ENCODE assay signal across 8 cellular contexts in the genomic region with DNA sequence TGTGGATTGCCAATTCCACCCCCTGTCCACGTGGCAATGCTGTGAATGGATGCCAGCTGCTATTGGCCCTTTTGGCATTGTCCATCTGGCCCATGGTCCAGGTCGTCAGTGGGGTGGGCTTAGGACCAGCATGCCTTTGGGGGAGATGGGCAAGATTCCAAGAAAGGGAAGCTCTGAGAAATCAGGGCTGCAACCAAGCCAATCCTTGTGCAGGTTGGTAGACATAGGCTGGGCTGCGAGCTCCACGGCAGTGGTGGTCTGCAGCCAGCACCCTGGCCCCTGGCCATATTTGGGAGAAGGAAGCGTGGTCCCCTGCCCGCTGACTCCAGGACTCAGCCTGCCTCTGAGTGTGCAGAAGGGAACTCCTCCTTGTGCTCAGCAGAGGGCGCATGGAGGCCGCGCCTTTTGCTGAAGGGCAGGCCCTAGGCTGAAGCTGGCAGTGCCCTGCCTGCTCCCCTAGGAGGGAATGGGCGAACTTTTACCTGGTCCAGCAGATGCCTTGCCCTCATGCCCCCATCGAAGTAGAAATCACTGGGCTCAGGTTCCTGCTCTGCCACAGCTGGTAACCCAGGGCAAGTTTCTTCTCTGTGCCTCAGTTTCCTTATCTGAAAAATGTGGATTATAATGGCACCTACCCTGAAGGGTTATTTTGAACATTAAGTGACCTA. TPM values are rescaled to one million over a fixed set of nuclear protein-coding genes. Genes with fewer than 3 reads are reported as not detected.
A peak's percentile ranks its signal among the peaks of the same experiment; 100 is the strongest.
DNase-seq lines count a peak whose midpoint lies in the region; TF ChIP-seq lines count a peak whose summit lies in the region.

No MANE protein-coding gene starts in this region.

- POLR2A ChIA-PET in SK-N-SH (lab: Yijun Ruan, JAX), result interaction anchor here (1.2 kb wide), 1 partner anchor 285 kb away, joined by 6 read pairs; no protein-coding TSS in a partner anchor

- intact Hi-C loops in adrenal gland (cut with DNase I), result loop anchor here (5.0 to 10.0 kb wide), 4 partner anchors 82 to 265 kb away; no protein-coding TSS in a partner anchor
- intact Hi-C loops in left ventricle myocardium inferior (cut with micrococcal nuclease), result loop anchor here (5.0 to 10.0 kb wide), 2 partner anchors 82 to 270 kb away; no protein-coding TSS in a partner anchor

- no peaks in the 10 kb centered on the region for H3F3A ChIP-seq in GM23248 (ENCODE audit: insufficient read depth)
- peaks cover 1% of the 10 kb centered on the region for H3F3A ChIP-seq in SK-N-SH (replicated peaks; ENCODE audit: insufficient read depth)

- H3K79me2 ChIP-seq in GM23248 (ENCODE audit: insufficient read depth) (no peaks in the 10 kb centered on the region), SK-N-SH (ENCODE audit: insufficient read depth) (no peaks in the 10 kb centered on the region)

- H3K9me3 ChIP-seq in GM23248 (ENCODE audit: low read depth), result no peaks in the 10 kb centered on the region
- no peaks in the 10 kb centered on the region for H3K9me3 ChIP-seq in SK-N-SH
- H3K9me3 ChIP-seq in adrenal gland (replicated peaks in 1 of 3), result no peaks in the 10 kb centered on the region
- no peaks in the 10 kb centered on the region for H3K9me3 ChIP-seq in left ventricle myocardium inferior (replicated peaks)

- TF ChIP-seq CTCF in GM10266 (IDR thresholded peaks at IDR 0.05; ENCODE audit: control insufficient read depth, insufficient read depth, low read depth, missing control alignments) (peak; percentile 92), LNCAP (IDR thresholded peaks at IDR 0.05) (peak; percentile 62), SK-N-SH (IDR thresholded peaks at IDR 0.05) (peak; percentile 71), adrenal gland (IDR thresholded peaks at IDR 0.05) (peak; percentile 53 to 86 (median 76)), left ventricle myocardium inferior (IDR thresholded peaks at IDR 0.05; ENCODE audit: borderline replicate concordance) (peak; percentile 81)

- CTCF ChIA-PET in SK-N-SH (lab: Yijun Ruan, JAX), result interaction anchor here (0.7 to 10.6 kb wide), 62 partner anchors 9 to 1105 kb away, joined by 3 to 173 read pairs (median 5); a partner anchor contains a TSS

- 0 out of 2 replicates have a peak, but pooled peaks cover 6% of the 10 kb centered on the region for H3K4me1 ChIP-seq in GM23248 (ENCODE audit: insufficient read depth)
- peaks cover 6 to 12% of the 10 kb centered on the region in 2 experiments; a peak in 2 of 4 replicates for H3K4me1 ChIP-seq in SK-N-SH (ENCODE audit: control insufficient read depth in 1 of 2, insufficient read depth in 2 of 2, low read depth in 1 of 2, low read length in 1 of 2)
- H3K4me1 ChIP-seq in adrenal gland (replicated peaks in 1 of 2), result peaks cover 11 to 14% of the 10 kb centered on the region in 2 donors
- H3K4me1 ChIP-seq in left ventricle myocardium inferior, result peaks cover 45% of the 10 kb centered on the region

- DNase-seq in GM10266 (ENCODE audit: extremely low spot score) (peak; percentile 78), GM23248 (peak; percentile 91), SK-N-SH (peak; percentile 77), adrenal gland (peak; percentile 73 to 84 (median 80)), left ventricle myocardium inferior (peak; percentile 64), retina (peak; percentile 59), GM19240 (ENCODE audit: insufficient read length, low spot score) (no peak)

- H3K9me2 ChIP-seq in GM23248 (ENCODE audit: insufficient read depth), result no peaks in the 10 kb centered on the region
- no peaks in the 10 kb centered on the region for H3K9me2 ChIP-seq in SK-N-SH

- H4K20me1 ChIP-seq in GM23248 (ENCODE audit: insufficient read depth), result no peaks in the 10 kb centered on the region
- H4K20me1 ChIP-seq in SK-N-SH (ENCODE audit: insufficient read depth), result peaks cover 6% of the 10 kb centered on the region; the same call in 1 of the 2 replicates

- H2AFZ ChIP-seq in GM23248, result no peak overlapping the region
- H2AFZ ChIP-seq in SK-N-SH (ENCODE audit: low read depth), result no peak overlapping the region

- no peak overlapping the region for H3K9ac ChIP-seq in GM23248
- no peak overlapping the region for H3K9ac ChIP-seq in SK-N-SH

- no peak for TF ChIP-seq POLR2A in adrenal gland (IDR thresholded peaks at IDR 0.05)

- H3K36me3 ChIP-seq in GM23248 (ENCODE audit: low read depth) (no peaks in the 10 kb centered on the region), SK-N-SH (replicated peaks in 1 of 2; ENCODE audit: control insufficient read depth in 1 of 2, insufficient read depth in 2 of 2, low read length in 1 of 2) (peaks cover 0 to 12% of the 10 kb centered on the region in 2 experiments), adrenal gland (replicated peaks in 1 of 2) (peaks cover 0 to 10% of the 10 kb centered on the region in 2 donors), left ventricle myocardium inferior (peaks cover 22% of the 10 kb centered on the region)

- H3K27ac ChIP-seq in GM23248, result no peak overlapping the region
- no peak overlapping the region for H3K27ac ChIP-seq in SK-N-SH (ENCODE audit: low read depth in 2 of 2, low read length in 1 of 2)
- H3K27ac ChIP-seq in adrenal gland, result no peak overlapping the region
- H3K27ac ChIP-seq in left ventricle myocardium inferior (replicated peaks), result no peak overlapping the region

- H3K4me3 ChIP-seq in GM23248 (no peak overlapping the region), SK-N-SH (ENCODE audit: low read depth in 2 of 2, low read length in 1 of 2) (no peak overlapping the region; a peak in 1 of 4 replicates), adrenal gland (no peak overlapping the region), left ventricle myocardium inferior (no peak overlapping the region)

- H3K4me2 ChIP-seq in GM23248 (ENCODE audit: unreplicated experiment) (no peak overlapping the region), SK-N-SH (no peak overlapping the region)

- peak; percentile 70 for TF ChIP-seq RAD21 in SK-N-SH (IDR thresholded peaks at IDR 0.05; ENCODE audit: low read length)

- TF ChIP-seq EP300 in SK-N-SH (IDR thresholded peaks at IDR 0.05; ENCODE audit: borderline replicate concordance in 1 of 2, low read depth in 1 of 2, low read length in 1 of 2), result no peak

- WGBS in GM23248 (ENCODE audit: low coverage in 1 of 2, low lambda C conversion rate in 2 of 2, missing lambda C conversion rate in 2 of 2), 2 experiments, result 4 to 5% methylated on average over 10 to 11 of the region's 11 CpGs
- WGBS in SK-N-SH (ENCODE audit: low lambda C conversion rate), result 16% methylated on average over 6 of the region's 11 CpGs
- WGBS in adrenal gland, 4 donors, result 8 to 16% (median 12%) methylated on average over 4 to 11 of the region's 11 CpGs

- in situ Hi-C loops in GM23248 (cut with MboI), result loop anchor here (10.0 kb wide), 1 partner anchor 292 kb away; no protein-coding TSS in a partner anchor

- 0 out of 2 replicates have a peak, but pooled peaks cover 6% of the 10 kb centered on the region for H3K27me3 ChIP-seq in GM23248 (replicated peaks; ENCODE audit: insufficient read depth)
- no peaks in the 10 kb centered on the region for H3K27me3 ChIP-seq in SK-N-SH (ENCODE audit: insufficient read depth)
- H3K27me3 ChIP-seq in adrenal gland, result peaks cover 8% of the 10 kb centered on the region
- peaks cover 36% of the 10 kb centered on the region for H3K27me3 ChIP-seq in left ventricle myocardium inferior (ENCODE audit: low read depth)

TF ChIP-seq in SK-N-SH, 30 proteins besides CTCF, POLR2A, EP300 and RAD21:
- no peak for TF ChIP-seq MEF2A (IDR thresholded peaks at IDR 0.05; ENCODE audit: borderline replicate concordance, low read depth)
- peak; percentile 80 for TF ChIP-seq SMC3 (IDR thresholded peaks at IDR 0.05; ENCODE audit: low read depth, low read length)

RNA-seq across cellular contexts. Expression of a gene that starts 5.4 kb away (rescaled TPM):
- 21.1 and 39.0 TPM in 2 replicates for total RNA-seq in GM23248 (2014; rRNA removed; shearing (Covaris generic))
- polyA plus RNA-seq in GM23248 (2016; fragmentation: Nextera tagmentation; extraction: Ambion mirVana) (17.1 and 19.6 TPM in 2 replicates), SK-N-SH (2012; rRNA removed) (25.7 and 27.5 TPM in 2 replicates), adrenal gland (10 to 100 TPM; 43.8 to 68.0 (median 66.6) TPM)
- 27.8 and 30.1 TPM in 2 replicates for polyA plus RNA-seq in SK-N-SH (2012; cell fraction: cytosol; rRNA removed)
- polyA plus RNA-seq in SK-N-SH (2012; cell fraction: nucleus; rRNA removed), result 15.1 and 18.6 TPM in 2 replicates
- total RNA-seq in adrenal gland (100 to 1,000 TPM in 2 of 8 donors, 10 to 100 TPM in 6; 52.2 to 116 (median 73.4) TPM), left ventricle myocardium inferior (53.5 TPM)

RNA-seq across cellular contexts. Expression of a gene that starts 24.7 kb away (rescaled TPM):
- total RNA-seq in GM23248 (2014; rRNA removed; shearing (Covaris generic)), result not detected in 2 replicates
- polyA plus RNA-seq in GM23248 (2016; fragmentation: Nextera tagmentation; extraction: Ambion mirVana) (not detected in 2 replicates), SK-N-SH (2012; rRNA removed) (not detected in 2 replicates), adrenal gland (under 1 TPM in 1 of 3 donors, not detected in 2; 0.10 TPM)
- not detected in 2 replicates for polyA plus RNA-seq in SK-N-SH (2012; cell fraction: cytosol; rRNA removed)
- not detected in 2 replicates for polyA plus RNA-seq in SK-N-SH (2012; cell fraction: nucleus; rRNA removed)
- total RNA-seq in adrenal gland (under 1 TPM in 1 of 8 donors, not detected in 7; 0.15 TPM), left ventricle myocardium inferior (not detected)
